20 cellular contexts compared by ENCODE assay signal in the genomic region with DNA sequence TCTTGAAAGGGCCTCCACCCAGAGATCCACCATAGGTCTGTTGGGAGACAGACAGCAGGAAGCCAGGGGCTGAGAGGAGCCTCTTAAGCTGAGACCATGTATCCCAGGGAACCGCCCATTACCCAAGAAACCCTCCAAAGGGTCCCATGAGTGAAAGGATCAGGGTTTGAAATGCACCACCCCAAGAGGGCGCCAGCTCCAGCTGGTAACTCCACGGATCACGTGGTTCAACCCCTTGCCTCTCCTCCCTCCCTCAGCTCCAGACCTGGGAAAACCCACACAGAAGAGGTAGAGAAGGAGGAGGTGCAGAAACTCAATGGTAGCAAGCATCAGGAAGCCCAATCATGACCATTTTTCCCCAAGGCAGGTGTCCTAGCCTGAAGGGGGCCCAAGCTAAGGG.
DNase-seq lines count a peak whose midpoint lies in the region; ATAC-seq, FAIRE-seq and TF ChIP-seq lines count a peak whose summit lies in the region.
"Had no signal": no experiment of that assay in that cellular context is flagged by ENCODE, and none has a peak within 500 bp of the region (broad histone marks: within the 10 kb centered on the region; RNA-seq: fewer than 3 reads in every experiment).

No MANE protein-coding gene starts in this region.

- POLR2A ChIA-PET in HepG2 (lab: Yijun Ruan, JAX), result no interaction called here
- POLR2A ChIA-PET in WTC11 (lab: Charles Lee), result no interaction called here

- H3K4me1 ChIP-seq in HepG2 (ENCODE audit: insufficient read depth, low read length), result no peaks in the 10 kb centered on the region
- no peaks in the 10 kb centered on the region for H3K4me1 ChIP-seq in right lobe of liver
- H3K4me1 ChIP-seq in stomach, result no peaks in the 10 kb centered on the region
- H3K4me1 ChIP-seq: parathyroid adenoma, Peyer's patch had no signal

- TF ChIP-seq CTCF in HepG2 (CRISPR knock-in tag; IDR thresholded peaks at IDR 0.05) (peak; percentile 28; the same call in 1 of the 2 replicates), right lobe of liver (IDR thresholded peaks at IDR 0.05) (no peak), WTC11 (IDR thresholded peaks at IDR 0.05) (no peak), stomach (IDR thresholded peaks at IDR 0.05) (no peak)

- H3K4me3 Mint-ChIP-seq in WTC11, result no peak overlapping the region
- H3K4me3 Mint-ChIP-seq: naive thymus-derived CD8-positive, alpha-beta T cell; stimulated activated naive CD8-positive, alpha-beta T cell treated with anti-CD3 and anti-CD28 coated beads, Interleukin-15, Interleukin-2, amounts not matched to agents 100 ng/mL and 50 ng/mL, for 24 hours had no signal

- ATAC-seq in HepG2 (no peak), right lobe of liver (no peak), WTC11 (peak; percentile 84), HG03175 (IDR thresholded peaks at IDR 0.05; ENCODE audit: unreplicated experiment) (no peak)
- ATAC-seq: activated CD4-positive, CD25-positive, alpha-beta regulatory T cell treated with anti-CD3 and anti-CD28 coated beads, Interleukin-2, amount 50 U/mL, for 24 hours; naive thymus-derived CD8-positive, alpha-beta T cell had no signal

- H3K36me3 Mint-ChIP-seq in WTC11, result no peaks in the 10 kb centered on the region; the same call in 1 of the 2 replicates
- H3K36me3 Mint-ChIP-seq: naive thymus-derived CD8-positive, alpha-beta T cell had no signal

- CTCF ChIA-PET in HepG2 (lab: Yijun Ruan, JAX; ENCODE audit: low intra/inter-chr PET ratio, low total read pairs) (no interaction called here), WTC11 (lab: Charles Lee) (interaction anchor here (0.7 to 2.8 kb wide), 23 partner anchors 9 to 699 kb away, joined by 3 to 26 read pairs (median 4); a partner anchor contains a TSS)

- no peaks in the 10 kb centered on the region; the same call in 1 of the 2 replicates for H3K27me3 Mint-ChIP-seq in WTC11 (ENCODE audit: low read depth)

- TF ChIP-seq EP300 in HepG2 (IDR thresholded peaks at IDR 0.05; ENCODE audit: low read depth in 2 of 2, low read length in 2 of 2) (no peak), HepG2 (CRISPR knock-in tag; IDR thresholded peaks at IDR 0.05; ENCODE audit: borderline replicate concordance) (no peak), Ishikawa (IDR thresholded peaks at IDR 0.05; ENCODE audit: borderline replicate concordance) (no peak), stomach (IDR thresholded peaks at IDR 0.05) (no peak)

- in situ Hi-C loops in HepG2 (cut with HindIII; ENCODE audit: extremely low pct_ligation_motif_present, low pct_unique_long_range_greater_than_20kb), result loop anchor here (5.0 kb wide), 1 partner anchor 126 kb away; no protein-coding TSS in a partner anchor

- H3K27ac ChIP-seq in HepG2 (ENCODE audit: extremely low read length, insufficient read depth, low read length) (no peak overlapping the region), right lobe of liver (no peak overlapping the region), stomach (no peak overlapping the region)
- H3K27ac ChIP-seq: coronary artery, parathyroid adenoma, Peyer's patch had no signal

- WGBS in HepG2 (ENCODE audit: low lambda C conversion rate), result 80% methylated on average over 1 of the region's 4 CpGs
- 4% methylated on average over 3 of the region's 4 CpGs for WGBS in right lobe of liver (ENCODE audit: insufficient coverage, low coverage, low lambda C conversion rate, missing lambda C conversion rate)
- 29 to 45% (median 44%) methylated on average over 3 to 4 of the region's 4 CpGs for WGBS in stomach, 5 donors

- no peak overlapping the region for H3K9ac ChIP-seq in HepG2 (ENCODE audit: insufficient read depth, low read depth, low read length)
- H3K9ac ChIP-seq: parathyroid adenoma had no signal

- no peak overlapping the region for H2AFZ ChIP-seq in HepG2 (ENCODE audit: low read length)
- H2AFZ ChIP-seq: parathyroid adenoma had no signal

- H3K4me2 ChIP-seq in HepG2 (ENCODE audit: low read depth, low read length), result no peak overlapping the region

- H3K9me3 ChIP-seq in HepG2 (ENCODE audit: low read length), result no peaks in the 10 kb centered on the region
- no peaks in the 10 kb centered on the region for H3K9me3 ChIP-seq in right lobe of liver
- H3K9me3 ChIP-seq in stomach, result peaks cover 0 to 2% (median under 1%) of the 10 kb centered on the region in 4 donors
- H3K9me3 ChIP-seq: Peyer's patch had no signal

- peaks cover 11% of the 10 kb centered on the region for H3K9me3 Mint-ChIP-seq in WTC11
- H3K9me3 Mint-ChIP-seq: naive thymus-derived CD8-positive, alpha-beta T cell; stimulated activated naive CD8-positive, alpha-beta T cell treated with anti-CD3 and anti-CD28 coated beads, Interleukin-15, Interleukin-2, amounts not matched to agents 100 ng/mL and 50 ng/mL, for 24 hours had no signal

- H3K4me3 ChIP-seq in HepG2 (replicated peaks in 1 of 3; ENCODE audit: insufficient read depth in 1 of 3, low read depth in 2 of 3, low read length in 3 of 3) (no peak overlapping the region), right lobe of liver (no peak overlapping the region), stomach (no peak overlapping the region)
- H3K4me3 ChIP-seq: coronary artery, Peyer's patch had no signal

- no peak overlapping the region for H3K27ac Mint-ChIP-seq in WTC11
- H3K27ac Mint-ChIP-seq: naive thymus-derived CD8-positive, alpha-beta T cell; stimulated activated naive CD8-positive, alpha-beta T cell treated with anti-CD3 and anti-CD28 coated beads, Interleukin-15, Interleukin-2, amounts not matched to agents 100 ng/mL and 50 ng/mL, for 24 hours had no signal

- TF ChIP-seq RAD21 in HepG2 (CRISPR knock-in tag; IDR thresholded peaks at IDR 0.05) (no peak), Ishikawa (IDR thresholded peaks at IDR 0.05; ENCODE audit: low read depth) (no peak)

- H3K27me3 ChIP-seq in HepG2 (ENCODE audit: control insufficient read depth in 1 of 2, insufficient read depth in 2 of 2, low read length in 2 of 2), result no peaks in the 10 kb centered on the region
- no peaks in the 10 kb centered on the region for H3K27me3 ChIP-seq in right lobe of liver
- H3K27me3 ChIP-seq in stomach, result peaks cover 0 to 40% (median 0%) of the 10 kb centered on the region in 3 donors
- H3K27me3 ChIP-seq: Peyer's patch had no signal

- H4K20me1 ChIP-seq in HepG2 (ENCODE audit: insufficient read depth, low read length), result no peaks in the 10 kb centered on the region

- no peaks in the 10 kb centered on the region for H3K4me1 Mint-ChIP-seq in WTC11
- H3K4me1 Mint-ChIP-seq: naive thymus-derived CD8-positive, alpha-beta T cell had no signal

- DNase-seq in HepG2 (ENCODE audit: low spot score), result peak; percentile 4
- DNase-seq in right lobe of liver, result no peak
- DNase-seq in WTC11 (ENCODE audit: low spot score), result peak; percentile 64
- DNase-seq in stimulated activated CD8-positive, alpha-beta memory T cell treated with anti-CD3 and anti-CD28 coated beads, Interleukin-4, amount 100 ng/mL, for 48 hours, result peak; percentile 28
- DNase-seq in activated naive CD4-positive, alpha-beta T cell (lab: John Stamatoyannopoulos, UW), result no peak
- no peak for DNase-seq in stomach
- DNase-seq: KG1; kidney; naive thymus-derived CD8-positive, alpha-beta T cell; NCI-H1092 treated with DMSO at 0.1 percent for 48 hours; NCI-H2107; NCI-H526 treated with DMSO at 0.1 percent for 48 hours; Peyer's patch; trophoblast cell had no signal

- no peaks in the 10 kb centered on the region for H3K36me3 ChIP-seq in HepG2 (replicated peaks in 1 of 2; ENCODE audit: control insufficient read depth in 1 of 2, insufficient read depth in 2 of 2, low read length in 2 of 2)
- no peaks in the 10 kb centered on the region for H3K36me3 ChIP-seq in right lobe of liver
- no peaks in the 10 kb centered on the region for H3K36me3 ChIP-seq in stomach
- H3K36me3 ChIP-seq: Peyer's patch had no signal

- BruUV-seq in HepG2 (replicated peaks; lab: Mats Ljungman, UMichigan), result no TSS peak

- no peak for FAIRE-seq in HepG2 (lab: Jason Lieb, UNC)
- FAIRE-seq: kidney had no signal

- TF ChIP-seq POLR2A in HepG2 (IDR thresholded peaks at IDR 0.05; ENCODE audit: insufficient read depth in 1 of 2, low read depth in 2 of 2, low read length in 2 of 2) (no peak), right lobe of liver (IDR thresholded peaks at IDR 0.05) (no peak), stomach (IDR thresholded peaks at IDR 0.05) (no peak)

- no peaks in the 10 kb centered on the region for H3K79me2 ChIP-seq in HepG2 (ENCODE audit: insufficient read depth, low read length)
- H3K79me2 ChIP-seq: parathyroid adenoma had no signal

- intact Hi-C loops in HepG2 (cut with micrococcal nuclease; ENCODE audit: unreplicated experiment) (no loop called here), right lobe of liver (cut with DNase I) (no loop called here), stomach (cut with DNase I; ENCODE audit: low total_unique reads) (no loop called here)

TF ChIP-seq in HepG2, 621 proteins besides CTCF, POLR2A, EP300 and RAD21:
- TF ChIP-seq RBAK (CRISPR knock-in tag; IDR thresholded peaks at IDR 0.05), result no peak
- no peak for TF ChIP-seq KLF6 (CRISPR knock-in tag; IDR thresholded peaks at IDR 0.05)
- no peak for TF ChIP-seq ZMAT3 (CRISPR knock-in tag; conservative IDR thresholded peaks at IDR 0.05)
- no peak for TF ChIP-seq TP53 (CRISPR knock-in tag; conservative IDR thresholded peaks at IDR 0.05)

TF ChIP-seq in Ishikawa, 13 proteins besides CTCF, POLR2A, EP300 and RAD21 (continues in another document):
- no peak for TF ChIP-seq ZBTB7A (IDR thresholded peaks at IDR 0.05; ENCODE audit: low read depth)

TF ChIP-seq in WTC11, 78 proteins besides CTCF, POLR2A, EP300 and RAD21:
- TF ChIP-seq, protein P1, sequence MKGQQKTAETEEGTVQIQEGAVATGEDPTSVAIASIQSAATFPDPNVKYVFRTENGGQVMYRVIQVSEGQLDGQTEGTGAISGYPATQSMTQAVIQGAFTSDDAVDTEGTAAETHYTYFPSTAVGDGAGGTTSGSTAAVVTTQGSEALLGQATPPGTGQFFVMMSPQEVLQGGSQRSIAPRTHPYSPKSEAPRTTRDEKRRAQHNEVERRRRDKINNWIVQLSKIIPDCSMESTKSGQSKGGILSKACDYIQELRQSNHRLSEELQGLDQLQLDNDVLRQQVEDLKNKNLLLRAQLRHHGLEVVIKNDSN (CRISPR knock-in tag; IDR thresholded peaks at IDR 0.05), result peak; percentile 86
- TF ChIP-seq, protein P2, sequence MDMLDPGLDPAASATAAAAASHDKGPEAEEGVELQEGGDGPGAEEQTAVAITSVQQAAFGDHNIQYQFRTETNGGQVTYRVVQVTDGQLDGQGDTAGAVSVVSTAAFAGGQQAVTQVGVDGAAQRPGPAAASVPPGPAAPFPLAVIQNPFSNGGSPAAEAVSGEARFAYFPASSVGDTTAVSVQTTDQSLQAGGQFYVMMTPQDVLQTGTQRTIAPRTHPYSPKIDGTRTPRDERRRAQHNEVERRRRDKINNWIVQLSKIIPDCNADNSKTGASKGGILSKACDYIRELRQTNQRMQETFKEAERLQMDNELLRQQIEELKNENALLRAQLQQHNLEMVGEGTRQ (CRISPR knock-in tag; IDR thresholded peaks at IDR 0.05), result peak; percentile 90
- TF ChIP-seq FOXK1 (CRISPR knock-in tag; IDR thresholded peaks at IDR 0.05), result no peak

Comparison
In these comparisons a context has a peak if more than half of its experiments do, and no peak if none do; other contexts are left out.
1. DNase-seq: peak in HepG2 (single experiment), WTC11 (single experiment) and stimulated activated CD8-positive, alpha-beta memory T cell treated with anti-CD3 and anti-CD28 coated beads, Interleukin-4, amount 100 ng/mL, for 48 hours (single experiment); none in right lobe of liver (0 of 3), activated naive CD4-positive, alpha-beta T cell (0 of 4) and stomach (single experiment).